Comparison of ENCODE assay signal across 21 cellular contexts in genomic region chr1:63804829-63805484, GRCh38. TPM values are rescaled to one million over a fixed set of nuclear protein-coding genes. Genes with fewer than 3 reads are reported as not detected.
"Had no signal": no experiment of that assay in that cellular context is flagged by ENCODE, and none has a peak within 500 bp of the region (broad histone marks: within the 10 kb centered on the region; RNA-seq: fewer than 3 reads in every experiment).

No MANE protein-coding gene starts in this region.

- DNase-seq: activated CD8-positive, alpha-beta memory T cell treated with anti-CD3 and anti-CD28 coated beads, Interleukin-2, amount 50 U/mL, for 4 hours; activated CD8-positive, alpha-beta T cell treated with anti-CD3 and anti-CD28 coated beads, Interleukin-2, amount 10 ng/mL, durations not matched to agents 7 days and 5 days; activated effector memory CD4-positive, alpha-beta T cell treated with anti-CD3 and anti-CD28 coated beads, Interleukin-2, amount 50 U/mL, for 16 hours; activated T-cell treated with anti-CD3 and anti-CD28 coated beads, Interleukin-2, amount 50 U/mL, for 48 hours; amniotic stem cell; brain microvascular endothelial cell; cerebellar nuclear complex; effector memory CD8-positive, alpha-beta T cell; heart right ventricle; mammary epithelial cell; occipital lobe; right cardiac atrium; SK-N-SH; stimulated activated CD4-positive, alpha-beta T cell treated with anti-CD3 and anti-CD28 coated beads, Interleukin-4, amount 100 ng/mL, for 4 hours; stimulated activated CD8-positive, alpha-beta memory T cell treated with anti-CD3 and anti-CD28 coated beads, Interleukin-4, amount 100 ng/mL, for 48 hours; stimulated activated naive CD4-positive, alpha-beta T cell treated with Interleukin-2 at 50 U/mL for 16 hours; T-helper 1 cell; T1000; transverse colon had no signal

- H3K9me3 ChIP-seq: SK-N-SH, transverse colon had no signal

- H3K27ac ChIP-seq: brain microvascular endothelial cell, epithelial cell of prostate, heart right ventricle, transverse colon had no signal

- H3K36me3 ChIP-seq: brain microvascular endothelial cell, heart right ventricle, transverse colon had no signal

- H3K4me3 ChIP-seq: heart right ventricle, smooth muscle cell, transverse colon had no signal

- H3K9ac ChIP-seq: SK-N-SH had no signal

- H3K27me3 ChIP-seq: brain microvascular endothelial cell, heart right ventricle, transverse colon had no signal

RNA-seq across cellular contexts. Expression of gene ROR1, which starts 31.1 kb away (rescaled TPM):
- total RNA-seq: activated CD8-positive, alpha-beta T cell treated with anti-CD3 and anti-CD28 coated beads, Interleukin-2, amount 10 ng/mL, durations not matched to agents 7 days and 5 days had no signal
